ENCODE assay signal across 14 cellular contexts in the genomic region with DNA sequence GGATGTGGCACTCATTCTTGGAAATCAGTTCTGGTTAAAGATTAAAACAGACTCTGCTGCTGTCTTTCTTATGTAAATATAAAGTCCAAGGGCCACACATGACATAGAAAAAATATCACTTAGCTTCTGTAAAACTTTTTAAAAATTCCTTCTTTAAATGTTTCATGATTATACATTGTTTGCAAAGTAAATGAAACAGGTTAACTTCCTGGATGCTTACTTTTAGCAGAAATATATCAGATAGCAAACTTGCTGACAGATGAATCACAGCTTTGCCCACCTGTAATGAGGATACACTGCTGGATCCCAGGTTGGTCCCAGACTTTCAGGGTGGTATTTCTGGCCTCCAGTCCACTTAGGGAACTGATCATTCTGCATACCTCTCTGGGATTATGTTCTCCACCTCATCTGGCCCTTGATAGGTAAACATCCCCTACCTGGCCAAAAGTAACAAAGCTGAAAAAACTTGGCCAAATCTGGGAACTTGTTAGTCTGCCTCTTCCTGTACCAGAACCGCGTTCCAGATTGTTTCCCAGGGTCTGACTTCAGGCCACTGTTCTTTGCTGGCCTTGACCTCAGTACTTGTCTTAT.
DNase-seq lines count a peak whose midpoint lies in the region; TF ChIP-seq lines count a peak whose summit lies in the region.
"Had no signal": no experiment of that assay in that cellular context is flagged by ENCODE, and none has a peak within 500 bp of the region (broad histone marks: within the 10 kb centered on the region; RNA-seq: fewer than 3 reads in every experiment).

No MANE protein-coding gene starts in this region.

- H3K27me3 ChIP-seq in mammary epithelial cell (ENCODE audit: insufficient read depth, low read length) (peaks cover 2% of the 10 kb centered on the region), hepatocyte (no peaks in the 10 kb centered on the region), mucosa of rectum (ENCODE audit: control insufficient read depth in 2 of 2, insufficient read depth in 2 of 2, low read length in 2 of 2) (no peaks in the 10 kb centered on the region)
- H3K27me3 ChIP-seq: SJCRH30 had no signal

- intact Hi-C loops in MCF 10A (cut with micrococcal nuclease) (no loop called here), mammary epithelial cell (cut with micrococcal nuclease) (no loop called here)

- H3K27me3 Mint-ChIP-seq in MCF 10A (ENCODE audit: insufficient read depth, unreplicated experiment) = no peaks in the 10 kb centered on the region

- no peak for TF ChIP-seq CTCF in MCF 10A (IDR thresholded peaks at IDR 0.05; ENCODE audit: unreplicated experiment)
- no peak for TF ChIP-seq CTCF in mammary epithelial cell (conservative IDR thresholded peaks at IDR 0.05 in 1 of 2, IDR thresholded peaks at IDR 0.05 in 1 of 2; ENCODE audit: extremely low read depth in 1 of 2, insufficient read depth in 1 of 2, low read depth in 1 of 2, low read length in 2 of 2)
- TF ChIP-seq CTCF in hepatocyte (IDR thresholded peaks at IDR 0.05; ENCODE audit: poor library complexity) = no peak

- H2AFZ ChIP-seq in mammary epithelial cell (ENCODE audit: low read depth, low read length) (no peak overlapping the region), hepatocyte (no peak overlapping the region)

- H3K36me3 ChIP-seq in mammary epithelial cell (ENCODE audit: insufficient read depth, low read length) (no peaks in the 10 kb centered on the region), hepatocyte (replicated peaks; ENCODE audit: insufficient read depth, low read depth) (no peaks in the 10 kb centered on the region), mucosa of rectum (ENCODE audit: control insufficient read depth in 2 of 2, insufficient read depth in 2 of 2, low read length in 2 of 2) (no peaks in the 10 kb centered on the region)
- H3K36me3 ChIP-seq: SJCRH30 had no signal

- no peaks in the 10 kb centered on the region for H3K9me3 Mint-ChIP-seq in MCF 10A (ENCODE audit: unreplicated experiment)

- no TSS peak for BruUV-seq in MCF 10A (replicated peaks; lab: Mats Ljungman, UMichigan)
- BruUV-seq in mammary epithelial cell (replicated peaks; lab: Mats Ljungman, UMichigan) = no TSS peak

- POLR2A ChIA-PET in MCF 10A (lab: Yijun Ruan, JAX) = interaction anchor here (0.7 to 2.1 kb wide), 11 partner anchors 10 to 118 kb away, joined by 3 to 13 read pairs (median 5); no protein-coding TSS in a partner anchor
- POLR2A ChIA-PET in HEK293T (lab: Yijun Ruan, JAX) = no interaction called here

- H3K4me1 ChIP-seq in mammary epithelial cell (ENCODE audit: insufficient read depth, low read length) (peaks cover 8% of the 10 kb centered on the region), hepatocyte (ENCODE audit: insufficient read depth) (peaks cover 18% of the 10 kb centered on the region), mucosa of rectum (ENCODE audit: control insufficient read depth in 2 of 2, insufficient read depth in 2 of 2, low read length in 2 of 2) (peaks cover 4 to 13% of the 10 kb centered on the region in 2 donors)

- DNase-seq in MCF 10A (ENCODE audit: unreplicated experiment) (no peak), mammary epithelial cell (no peak), hepatocyte (ENCODE audit: low spot score) (no peak), NCI-H2107 treated with DMSO at 0.1 percent for 48 hours (lab: John Stamatoyannopoulos, UW; ENCODE audit: unreplicated experiment) (no peak), HEK293T (ENCODE audit: extremely low spot score) (no peak), HK-2 (ENCODE audit: unreplicated experiment) (no peak), DMS 273 treated with DMSO at 0.1 percent for 48 hours (lab: John Stamatoyannopoulos, UW) (no peak)
- DNase-seq: Karpas-422, NCI-H1417 treated with DMSO at 0.1 percent for 48 hours, NCI-H2029, NCI-H510A, SJCRH30 had no signal

- WGBS in mammary epithelial cell (ENCODE audit: low coverage, missing lambda C conversion rate) = 96% methylated on average over 2 of the region's 2 CpGs
- 49% methylated on average over 2 of the region's 2 CpGs for whole genome bisulfite sequencing in hepatocyte (ENCODE audit: low lambda C conversion rate, missing lambda C conversion rate)

- dilution Hi-C loops in mammary epithelial cell (cut with HindIII; ENCODE audit: low sequenced_read_pairs) = no loop called here

- in situ Hi-C loops in mammary epithelial cell (cut with MboI; ENCODE audit: low sequenced_read_pairs in 2 of 2) = no loop called here

- H3K79me2 ChIP-seq in mammary epithelial cell (ENCODE audit: insufficient read depth, low read length) (no peaks in the 10 kb centered on the region), hepatocyte (no peaks in the 10 kb centered on the region)

- H3K4me1 Mint-ChIP-seq in MCF 10A (ENCODE audit: insufficient read depth, unreplicated experiment) = peaks cover 6% of the 10 kb centered on the region
- H3K4me1 Mint-ChIP-seq: CD14-positive monocyte had no signal

- H3K9me3 ChIP-seq in mammary epithelial cell (replicated peaks; ENCODE audit: insufficient read depth, low read length) (no peaks in the 10 kb centered on the region), hepatocyte (ENCODE audit: low read depth) (no peaks in the 10 kb centered on the region), mucosa of rectum (ENCODE audit: control insufficient read depth in 2 of 2, low read length in 2 of 2) (no peaks in the 10 kb centered on the region)
- H3K9me3 ChIP-seq: SJCRH30 had no signal

- H3K4me2 ChIP-seq in mammary epithelial cell (ENCODE audit: insufficient read depth, low read depth, low read length) (no peak overlapping the region), hepatocyte (peak overlapping the region; percentile 33)

- H3K27ac ChIP-seq in mammary epithelial cell (ENCODE audit: insufficient read depth, low read depth, low read length) = no peak overlapping the region
- peak overlapping the region; percentile 42 for H3K27ac ChIP-seq in hepatocyte
- peak overlapping the region; percentile 45 to 65 for H3K27ac ChIP-seq in mucosa of rectum (ENCODE audit: low read depth in 2 of 2, low read length in 2 of 2)
- H3K27ac ChIP-seq: SJCRH30 had no signal

- H3K4me3 Mint-ChIP-seq in MCF 10A (ENCODE audit: unreplicated experiment) = no peak overlapping the region
- H3K4me3 Mint-ChIP-seq: CD14-positive monocyte had no signal

- no peak overlapping the region for H3K4me3 ChIP-seq in mammary epithelial cell (replicated peaks in 1 of 3; ENCODE audit: insufficient read depth in 1 of 3, low read depth in 2 of 3, low read length in 3 of 3)
- no peak overlapping the region for H3K4me3 ChIP-seq in hepatocyte
- no peak overlapping the region for H3K4me3 ChIP-seq in mucosa of rectum (ENCODE audit: low read length in 2 of 2)
- H3K4me3 ChIP-seq: SJCRH30 had no signal

- H4K20me1 ChIP-seq in mammary epithelial cell (ENCODE audit: insufficient read depth, low read length) (no peaks in the 10 kb centered on the region), hepatocyte (ENCODE audit: insufficient read depth, poor library complexity, severe bottlenecking) (no peaks in the 10 kb centered on the region)

- no peak overlapping the region for H3K9ac ChIP-seq in mammary epithelial cell (ENCODE audit: insufficient read depth, low read length)
- H3K9ac ChIP-seq in mucosa of rectum (ENCODE audit: low read depth in 1 of 2, low read length in 2 of 2) = no peak overlapping the region

- H3K9me2 ChIP-seq in hepatocyte (replicated peaks; ENCODE audit: insufficient read depth) = no peaks in the 10 kb centered on the region

- H3K27ac Mint-ChIP-seq in MCF 10A (ENCODE audit: low read depth, unreplicated experiment) = peak overlapping the region; percentile 5
- H3K27ac Mint-ChIP-seq: CD14-positive monocyte had no signal

- H3K36me3 Mint-ChIP-seq in MCF 10A (ENCODE audit: insufficient read depth, unreplicated experiment) = no peaks in the 10 kb centered on the region
- H3K36me3 Mint-ChIP-seq: CD14-positive monocyte had no signal

- CTCF ChIA-PET in MCF 10A (lab: Yijun Ruan, JAX) = interaction anchor here (0.6 kb wide), 1 partner anchor 14 kb away, joined by 3 read pairs; no protein-coding TSS in a partner anchor
- CTCF ChIA-PET in mammary epithelial cell (lab: Charles Lee; ENCODE audit: low non-redundant PET) = no interaction called here
- CTCF ChIA-PET in HEK293T (lab: Yijun Ruan, JAX) = no interaction called here

TF ChIP-seq in HEK293T, 16 proteins besides CTCF, POLR2A, EP300 and RAD21:
- TF ChIP-seq ELF4 (IDR thresholded peaks at IDR 0.05) (no peak), L3MBTL2 (conservative IDR thresholded peaks at IDR 0.05) (no peak), BHLHE40 (IDR thresholded peaks at IDR 0.05; ENCODE audit: borderline replicate concordance) (no peak), FOXM1 (IDR thresholded peaks at IDR 0.05; ENCODE audit: borderline replicate concordance) (no peak), HDGF (IDR thresholded peaks at IDR 0.05; ENCODE audit: borderline replicate concordance) (no peak), NFRKB (IDR thresholded peaks at IDR 0.05) (no peak), ARNT (IDR thresholded peaks at IDR 0.05) (no peak), SUZ12 (IDR thresholded peaks at IDR 0.05) (no peak)
- TF ChIP-seq, protein P1, sequence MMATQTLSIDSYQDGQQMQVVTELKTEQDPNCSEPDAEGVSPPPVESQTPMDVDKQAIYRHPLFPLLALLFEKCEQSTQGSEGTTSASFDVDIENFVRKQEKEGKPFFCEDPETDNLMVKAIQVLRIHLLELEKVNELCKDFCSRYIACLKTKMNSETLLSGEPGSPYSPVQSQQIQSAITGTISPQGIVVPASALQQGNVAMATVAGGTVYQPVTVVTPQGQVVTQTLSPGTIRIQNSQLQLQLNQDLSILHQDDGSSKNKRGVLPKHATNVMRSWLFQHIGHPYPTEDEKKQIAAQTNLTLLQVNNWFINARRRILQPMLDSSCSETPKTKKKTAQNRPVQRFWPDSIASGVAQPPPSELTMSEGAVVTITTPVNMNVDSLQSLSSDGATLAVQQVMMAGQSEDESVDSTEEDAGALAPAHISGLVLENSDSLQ (IDR thresholded peaks at IDR 0.05) = no peak
TF ChIP-seq in HEK293T: peak in this region for 0.
